Comparison of ENCODE assay signal across 28 cellular contexts in the genomic region with DNA sequence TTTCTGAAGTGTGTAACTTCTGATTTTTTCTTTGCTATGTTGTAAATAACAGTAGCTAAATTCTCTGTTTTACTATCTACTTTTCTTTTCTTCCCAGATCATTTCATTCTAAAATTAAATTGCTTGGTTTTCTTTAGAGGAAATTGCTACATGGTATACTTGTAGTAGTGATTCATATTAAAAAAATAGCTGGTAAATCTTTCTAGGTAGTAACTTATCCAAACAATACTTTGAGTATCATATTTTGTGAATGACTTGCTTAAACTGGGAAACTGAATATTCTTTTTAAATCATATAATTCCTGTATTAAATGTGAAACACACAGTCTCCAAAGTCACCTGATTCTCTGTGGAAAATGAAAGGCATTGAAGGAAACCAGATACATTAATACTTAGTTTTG.
"Had no signal": no experiment of that assay in that cellular context is flagged by ENCODE, and none has a peak within 500 bp of the region (broad histone marks: within the 10 kb centered on the region; RNA-seq: fewer than 3 reads in every experiment).

No MANE protein-coding gene starts in this region.

- FAIRE-seq: colon had no signal

- H3K36me3 ChIP-seq: breast epithelium, lower lobe of right lung, transverse colon had no signal

- H3K9me3 ChIP-seq: breast epithelium, heart right ventricle, left lung, lower lobe of right lung, testis, transverse colon had no signal

- H3K4me1 Mint-ChIP-seq: activated T-helper 17 cell treated with anti-CD3 and anti-CD28 coated beads, Interleukin-2, amount 50 U/mL, for 72 hours; central memory CD8-positive, alpha-beta T cell; neural crest cell had no signal

- H3K4me3 ChIP-seq: breast epithelium, dorsolateral prefrontal cortex, heart right ventricle, left lung, lower lobe of right lung, testis, transverse colon had no signal

- H3K4me3 Mint-ChIP-seq: activated CD4-positive, alpha-beta memory T cell treated with anti-CD3 and anti-CD28 coated beads for 36 hours; activated T-cell treated with anti-CD3 and anti-CD28 coated beads, Interleukin-2, amount 50 U/mL, for 24 hours; activated T-helper 17 cell treated with anti-CD3 and anti-CD28 coated beads, Interleukin-2, amount 50 U/mL, for 72 hours; central memory CD8-positive, alpha-beta T cell; naive thymus-derived CD8-positive, alpha-beta T cell; neural crest cell; T-helper 17 cell had no signal

- H3K27ac Mint-ChIP-seq: activated CD4-positive, alpha-beta memory T cell treated with anti-CD3 and anti-CD28 coated beads for 36 hours; activated T-cell treated with anti-CD3 and anti-CD28 coated beads, Interleukin-2, amount 50 U/mL, for 24 hours; activated T-helper 17 cell treated with anti-CD3 and anti-CD28 coated beads, Interleukin-2, amount 50 U/mL, for 72 hours; T-helper 17 cell had no signal

- H3K27me3 ChIP-seq: breast epithelium, dorsolateral prefrontal cortex, heart right ventricle, left lung, testis, transverse colon had no signal

- H3K4me1 ChIP-seq: breast epithelium, heart right ventricle, left lung, lower lobe of right lung, testis, transverse colon had no signal

- H3K27ac ChIP-seq: breast epithelium, dorsolateral prefrontal cortex, heart right ventricle, left lung, lower lobe of right lung, testis, transverse colon, WERI-Rb-1 had no signal

- H3K9me3 Mint-ChIP-seq: activated CD4-positive, alpha-beta memory T cell treated with anti-CD3 and anti-CD28 coated beads for 36 hours; activated T-cell treated with anti-CD3 and anti-CD28 coated beads, Interleukin-2, amount 50 U/mL, for 24 hours; activated T-helper 17 cell treated with anti-CD3 and anti-CD28 coated beads, Interleukin-2, amount 50 U/mL, for 72 hours; central memory CD8-positive, alpha-beta T cell; naive thymus-derived CD8-positive, alpha-beta T cell; neural crest cell had no signal

- DNase-seq: activated CD4-positive, alpha-beta memory T cell treated with anti-CD3 and anti-CD28 coated beads for 36 hours; activated CD4-positive, alpha-beta T cell treated with anti-CD3 and anti-CD28 coated beads for 48 hours; activated CD8-positive, alpha-beta memory T cell treated with anti-CD3 and anti-CD28 coated beads, Interleukin-2, amount 50 U/mL, for 4 hours; activated gamma-delta T cell treated with Interleukin-2 at 50 U/mL for 16 hours; activated naive CD4-positive, alpha-beta T cell treated with anti-CD3 and anti-CD28 coated beads, Interleukin-2, amount 50 U/mL, for 16 hours; activated T-cell treated with anti-CD3 and anti-CD28 coated beads, Interleukin-2, amount 50 U/mL, for 24 hours; dorsolateral prefrontal cortex; effector memory CD4-positive, alpha-beta T cell; heart right ventricle; left lung; lower lobe of right lung; mesenchymal stem cell; naive thymus-derived CD8-positive, alpha-beta T cell; nucleus accumbens; right cardiac atrium; stimulated activated CD4-positive, alpha-beta T cell treated with anti-CD3 and anti-CD28 coated beads, Interleukin-2, amount 100 ng/mL, for 48 hours; stimulated activated naive CD4-positive, alpha-beta T cell treated with Interleukin-2 at 50 U/mL for 16 hours; T-helper 17 cell; T1000; testis; transverse colon; WERI-Rb-1 had no signal

- H3K27me3 Mint-ChIP-seq: activated CD4-positive, alpha-beta memory T cell treated with anti-CD3 and anti-CD28 coated beads for 36 hours; activated T-cell treated with anti-CD3 and anti-CD28 coated beads, Interleukin-2, amount 50 U/mL, for 24 hours; activated T-helper 17 cell treated with anti-CD3 and anti-CD28 coated beads, Interleukin-2, amount 50 U/mL, for 72 hours; central memory CD8-positive, alpha-beta T cell; naive thymus-derived CD8-positive, alpha-beta T cell; T-helper 17 cell had no signal

- ATAC-seq: activated CD4-positive, CD25-positive, alpha-beta regulatory T cell treated with anti-CD3 and anti-CD28 coated beads, Interleukin-2, amount 50 U/mL, for 24 hours; activated T-helper 17 cell treated with anti-CD3 and anti-CD28 coated beads, Interleukin-2, amount 50 U/mL, for 72 hours; heart right ventricle; left lung; lower lobe of right lung; naive thymus-derived CD8-positive, alpha-beta T cell; right cardiac atrium; T-helper 17 cell had no signal
